Comparison of ENCODE assay signal across 9 cellular contexts in genomic region chr11:36564376-36565032, GRCh38. TPM values are rescaled to one million over a fixed set of nuclear protein-coding genes. Genes with fewer than 3 reads are reported as not detected.
DNase-seq lines count a peak whose midpoint lies in the region; ATAC-seq and TF ChIP-seq lines count a peak whose summit lies in the region.
"Had no signal": no experiment of that assay in that cellular context is flagged by ENCODE, and none has a peak within 500 bp of the region (broad histone marks: within the 10 kb centered on the region; RNA-seq: fewer than 3 reads in every experiment).

No MANE protein-coding gene starts in this region.

- H4K20me1 ChIP-seq in BLaER1, result no peaks in the 10 kb centered on the region

- TF ChIP-seq CTCF in Peyer's patch (IDR thresholded peaks at IDR 0.05), result peak in 5 of 6 experiments; percentile 23 to 71 (median 67)
- TF ChIP-seq CTCF in psoas muscle (IDR thresholded peaks at IDR 0.05), result peak; percentile 67
- TF ChIP-seq CTCF in omental fat pad (IDR thresholded peaks at IDR 0.05), result no peak

- peak in 2 of 3 donors; percentile 17 to 64 for DNase-seq in Peyer's patch
- DNase-seq in amygdala (lab: John Stamatoyannopoulos, UW), result peak in 39 of 56 donors; percentile 3 to 81 (median 23)
- peak; percentile 38 for DNase-seq in left cardiac atrium
- no peak for DNase-seq in psoas muscle
- no peak for DNase-seq in omental fat pad (ENCODE audit: low spot score)

- peak overlapping the region; percentile 37 for H3K27ac ChIP-seq in BLaER1
- H3K27ac ChIP-seq in HUES6 (ENCODE audit: low read depth, low read length), result no peak overlapping the region
- no peak overlapping the region for H3K27ac ChIP-seq in Peyer's patch
- no peak overlapping the region for H3K27ac ChIP-seq in psoas muscle

- peak overlapping the region; percentile 89 for H3K4me2 ChIP-seq in BLaER1

- TF ChIP-seq POLR2A in Peyer's patch (IDR thresholded peaks at IDR 0.05), result no peak

- H3K36me3 ChIP-seq in BLaER1 (no peaks in the 10 kb centered on the region), HUES6 (ENCODE audit: control insufficient read depth, insufficient read depth, low read length) (no peaks in the 10 kb centered on the region), Peyer's patch (no peaks in the 10 kb centered on the region), psoas muscle (ENCODE audit: insufficient read depth in 1 of 2, low read depth in 1 of 2) (no peaks in the 10 kb centered on the region)

- intact Hi-C loops in left cardiac atrium (cut with DNase I) (loop anchor here (5.0 kb wide), 3 partner anchors 58 to 183 kb away; no protein-coding TSS in a partner anchor), psoas muscle (cut with DNase I) (loop anchor here (1.0 to 5.0 kb wide), 4 partner anchors 58 to 183 kb away; no protein-coding TSS in a partner anchor)

- peak overlapping the region; percentile 61 for H3K4me3 ChIP-seq in BLaER1
- H3K4me3 ChIP-seq in HUES6 (ENCODE audit: low read depth, low read length), result peak overlapping the region; percentile 50
- H3K4me3 ChIP-seq in Peyer's patch, result peak overlapping the region in 2 of 4 donors; percentile 36 to 43
- H3K4me3 ChIP-seq in psoas muscle, result peak overlapping the region; percentile 66

- ATAC-seq in GM18867 (IDR thresholded peaks at IDR 0.05; ENCODE audit: unreplicated experiment), result peak; percentile 68
- peak; percentile 61 to 79 for ATAC-seq in left cardiac atrium
- peak in 3 of 4 donors; percentile 54 to 88 (median 66) for ATAC-seq in psoas muscle
- no peak for ATAC-seq in omental fat pad (ENCODE audit: low FRiP score)

- H3K9ac ChIP-seq in BLaER1 (peak overlapping the region; percentile 98), HUES6 (ENCODE audit: low read length) (no peak overlapping the region)

- WGBS in psoas muscle, 3 donors, result 3 to 6% (median 3%) methylated on average over 15 of the region's 15 CpGs

- H3K9me3 ChIP-seq in BLaER1 (peaks cover 14% of the 10 kb centered on the region), HUES6 (ENCODE audit: control insufficient read depth, insufficient read depth, low read depth, low read length) (peaks cover 7% of the 10 kb centered on the region), Peyer's patch (no peaks in the 10 kb centered on the region), psoas muscle (no peaks in the 10 kb centered on the region)

- H3K4me1 ChIP-seq in BLaER1 (peaks cover 32% of the 10 kb centered on the region), HUES6 (ENCODE audit: control insufficient read depth, insufficient read depth, low read length) (peaks cover 8% of the 10 kb centered on the region; the same call in 1 of the 2 replicates), Peyer's patch (no peaks in the 10 kb centered on the region), psoas muscle (no peaks in the 10 kb centered on the region)

- H3K27me3 ChIP-seq in BLaER1 (no peaks in the 10 kb centered on the region), HUES6 (ENCODE audit: control insufficient read depth, insufficient read depth, low read length) (peaks cover 10% of the 10 kb centered on the region; the same call in 1 of the 2 replicates), Peyer's patch (no peaks in the 10 kb centered on the region), psoas muscle (ENCODE audit: insufficient read depth in 3 of 3, low read length in 2 of 3) (no peaks in the 10 kb centered on the region)

RNA-seq across cellular contexts. Expression of gene RAG1, which starts 3.3 kb away (rescaled TPM):
- 1 to 10 TPM; 1.9 to 5.0 (median 3.1) TPM for total RNA-seq in Peyer's patch
- 1 to 10 TPM in 1 of 2 donors, under 1 TPM in 1; 0.65 to 1.1 TPM for total RNA-seq in left cardiac atrium
- total RNA-seq in psoas muscle, result 1 to 10 TPM in 1 of 4 donors, under 1 TPM in 3; 0.24 to 1.7 (median 0.60) TPM
- polyA plus RNA-seq in psoas muscle, result under 1 TPM; 0.04 to 0.85 (median 0.35) TPM
- 1 to 10 TPM in 1 of 4 donors, under 1 TPM in 3; 0.24 to 1.9 (median 0.41) TPM for total RNA-seq in omental fat pad

RNA-seq across cellular contexts. Expression of gene IFTAP, which starts 29.8 kb away (rescaled TPM):
- total RNA-seq in Peyer's patch (10 to 100 TPM in 2 of 4 donors, 1 to 10 TPM in 2; 1.5 to 14.9 (median 8.6) TPM), left cardiac atrium (10 to 100 TPM; 31.9 to 35.2 TPM), psoas muscle (10 to 100 TPM; 21.3 to 36.4 (median 26.0) TPM), omental fat pad (10 to 100 TPM in 3 of 4 donors, 1 to 10 TPM in 1; 9.5 to 25.2 (median 16.8) TPM)
- polyA plus RNA-seq in psoas muscle, result 10 to 100 TPM; 28.2 to 58.7 (median 40.3) TPM

RNA-seq across cellular contexts. Expression of gene RAG2, which starts 33.5 kb away (rescaled TPM):
- total RNA-seq in Peyer's patch, result not detected
- not detected for total RNA-seq in left cardiac atrium
- total RNA-seq in psoas muscle, result not detected
- polyA plus RNA-seq in psoas muscle, result under 1 TPM in 1 of 3 donors, not detected in 2; 0.43 TPM
- total RNA-seq in omental fat pad, result not detected
- total RNA-seq: T-helper 1 cell treated with Interleukin-12 subunit alpha and Interleukin-12 subunit beta and Interleukin-4 antibody, amounts not matched to agents 30 ng/mL and 1 ng/mL, for 36 hours had no signal

RNA-seq across cellular contexts. Expression of gene TRAF6, which starts 54.4 kb away (rescaled TPM):
- total RNA-seq in Peyer's patch (10 to 100 TPM in 3 of 4 donors, 1 to 10 TPM in 1; 6.6 to 25.1 (median 18.4) TPM), left cardiac atrium (10 to 100 TPM in 1 of 2 donors, 1 to 10 TPM in 1; 9.7 to 13.1 TPM), psoas muscle (10 to 100 TPM; 11.1 to 14.9 (median 11.6) TPM), omental fat pad (10 to 100 TPM; 10.1 to 17.5 (median 13.9) TPM)
- 1 to 10 TPM; 4.7 to 9.7 (median 6.7) TPM for polyA plus RNA-seq in psoas muscle

Comparison
In these comparisons a context has a peak if more than half of its experiments do, and no peak if none do; other contexts are left out.
1. DNase-seq: peak in Peyer's patch (2 of 3), amygdala (39 of 56) and left cardiac atrium (single experiment); none in psoas muscle (0 of 2) and omental fat pad (single experiment).
2. CTCF ChIP-seq: peak in Peyer's patch (5 of 6) and psoas muscle (single experiment); none in omental fat pad (0 of 3).